18 cellular contexts compared by ENCODE assay signal in the genomic region with DNA sequence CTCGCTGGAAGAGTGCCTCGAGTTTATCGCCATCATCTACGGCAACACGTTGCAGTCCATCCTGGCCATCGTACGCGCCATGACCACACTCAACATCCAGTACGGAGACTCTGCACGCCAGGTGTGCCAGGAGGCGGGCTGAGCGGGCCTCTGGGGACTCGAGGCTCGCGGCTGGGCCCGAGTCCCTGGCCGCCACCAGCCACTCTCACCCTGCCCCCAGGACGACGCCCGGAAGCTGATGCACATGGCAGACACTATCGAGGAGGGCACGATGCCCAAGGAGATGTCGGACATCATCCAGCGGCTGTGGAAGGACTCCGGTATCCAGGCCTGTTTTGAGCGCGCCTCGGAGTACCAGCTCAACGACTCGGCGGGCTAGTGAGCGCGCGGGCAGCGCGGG. TPM values are rescaled to one million over a fixed set of nuclear protein-coding genes. Genes with fewer than 3 reads are reported as not detected.
A peak's percentile ranks its signal among the peaks of the same experiment; 100 is the strongest.
DNase-seq lines count a peak whose midpoint lies in the region; ATAC-seq and TF ChIP-seq lines count a peak whose summit lies in the region.
"Had no signal": no experiment of that assay in that cellular context is flagged by ENCODE, and none has a peak within 500 bp of the region (broad histone marks: within the 10 kb centered on the region; RNA-seq: fewer than 3 reads in every experiment).

No MANE protein-coding gene starts in this region.

- H4K8ac ChIP-seq in IMR-90 (ENCODE audit: low read depth in 2 of 2, low read length in 2 of 2) = no peak overlapping the region

- ATAC-seq in right cardiac atrium (no peak), left cardiac atrium (no peak), IMR-90 (ENCODE audit: low read depth) (no peak), T-helper 17 cell (no peak), HG03460 (IDR thresholded peaks at IDR 0.05; ENCODE audit: unreplicated experiment) (no peak)

- dilution Hi-C loops in IMR-90 (cut with HindIII; ENCODE audit: low sequenced_read_pairs, unreplicated experiment) = no loop called here

- no peak for TF ChIP-seq POLR2A in IMR-90 (IDR thresholded peaks at IDR 0.05; ENCODE audit: low read depth, low read length)

- no peak overlapping the region for H2BK15ac ChIP-seq in IMR-90 (ENCODE audit: low read depth, low read length)

- H3K27me3 ChIP-seq in right cardiac atrium (ENCODE audit: control insufficient read depth, insufficient read depth) (no peaks in the 10 kb centered on the region), IMR-90 (ENCODE audit: control insufficient read depth, insufficient read depth, low read length) (peaks cover 29% of the 10 kb centered on the region)
- H3K27me3 ChIP-seq: MG63 had no signal

- H2BK120ac ChIP-seq in IMR-90 (ENCODE audit: low read depth, low read length) = no peak overlapping the region

- TF ChIP-seq CTCF in IMR-90 (conservative IDR thresholded peaks at IDR 0.05; ENCODE audit: low read depth, low read length) = no peak

- H3K56ac ChIP-seq in IMR-90 (ENCODE audit: extremely low read depth, insufficient read depth, low read length) = no peak overlapping the region

- H4K91ac ChIP-seq in IMR-90 (ENCODE audit: insufficient read depth, low read depth, low read length) = no peak overlapping the region

- no peak overlapping the region for H3K27ac ChIP-seq in right cardiac atrium (ENCODE audit: low read length)
- no peak overlapping the region for H3K27ac ChIP-seq in IMR-90 (ENCODE audit: insufficient read depth, low read length)
- H3K27ac ChIP-seq: RWPE1 had no signal

- no peaks in the 10 kb centered on the region for H3K36me3 Mint-ChIP-seq in T-helper 17 cell (ENCODE audit: low read depth)

- no peak overlapping the region for H3K4me2 ChIP-seq in IMR-90 (ENCODE audit: low read depth, low read length)

- H3K9me1 ChIP-seq in IMR-90 (ENCODE audit: insufficient read depth, low read length) = no peaks in the 10 kb centered on the region

- peak in 2 of 3 donors; percentile 51 to 62 for DNase-seq in right cardiac atrium
- DNase-seq in left cardiac atrium = no peak
- no peak for DNase-seq in IMR-90
- no peak for DNase-seq in T-helper 17 cell
- no peak for DNase-seq in pons (ENCODE audit: low spot score)
- no peak for DNase-seq in GF-D8 (lab: John Stamatoyannopoulos, UW)
- DNase-seq: NCI-H1436 treated with DMSO at 0.1 percent for 48 hours, NCI-H187 treated with DMSO at 0.1 percent for 48 hours, NCI-H2107, NCI-H446 treated with DMSO at 0.1 percent for 48 hours had no signal

- H3K4ac ChIP-seq in IMR-90 (ENCODE audit: low read depth, low read length) = no peak overlapping the region

- no peak for TF ChIP-seq RAD21 in IMR-90 (IDR thresholded peaks at IDR 0.05; ENCODE audit: low read length)

- H3K18ac ChIP-seq in IMR-90 (ENCODE audit: low read depth, low read length) = no peak overlapping the region

- H3K4me3 ChIP-seq in right cardiac atrium (ENCODE audit: low read length) (no peak overlapping the region), IMR-90 (ENCODE audit: insufficient read depth, low read depth, low read length) (no peak overlapping the region)
- H3K4me3 ChIP-seq: MG63 had no signal

- peak overlapping the region; percentile 33 for H2AFZ ChIP-seq in IMR-90 (replicated peaks; ENCODE audit: low read length, poor library complexity)

- intact Hi-C loops in right cardiac atrium (cut with DNase I) = loop anchor here (2.0 to 5.0 kb wide), 5 partner anchors 32 to 80 kb away; no protein-coding TSS in a partner anchor
- intact Hi-C loops in left cardiac atrium (cut with DNase I) = loop anchor here (2.0 to 5.0 kb wide), 3 partner anchors 34 to 80 kb away; no protein-coding TSS in a partner anchor
- intact Hi-C loops in IMR-90 (cut with micrococcal nuclease) = no loop called here

- H3K14ac ChIP-seq in IMR-90 (replicated peaks; ENCODE audit: low read depth, low read length) = no peak overlapping the region

- H2BK5ac ChIP-seq in IMR-90 (ENCODE audit: low read depth, low read length, poor library complexity, severe bottlenecking) = no peak overlapping the region

- no peak overlapping the region for H2BK20ac ChIP-seq in IMR-90 (ENCODE audit: low read depth, low read length)

- H3K36me3 ChIP-seq in IMR-90 (ENCODE audit: control insufficient read depth, insufficient read depth, low read length) = peaks cover 2% of the 10 kb centered on the region; the same call in 1 of the 2 replicates
- H3K36me3 ChIP-seq: MG63 had no signal

- H3K9ac ChIP-seq in IMR-90 (ENCODE audit: low read depth, low read length) = no peak overlapping the region

- H3K27me3 Mint-ChIP-seq in T-helper 17 cell = peaks cover 5% of the 10 kb centered on the region

- no peak overlapping the region for H2AK5ac ChIP-seq in IMR-90 (ENCODE audit: low read depth, low read length)

- no peak overlapping the region for H2AK9ac ChIP-seq in IMR-90 (replicated peaks; ENCODE audit: low read depth, low read length, poor library complexity)

- in situ Hi-C loops in IMR-90 (cut with MboI; ENCODE audit: low sequenced_read_pairs) = loop anchor here (5.0 kb wide), 2 partner anchors 34 to 79 kb away; no protein-coding TSS in a partner anchor

- peaks cover 9% of the 10 kb centered on the region for H3K4me1 Mint-ChIP-seq in T-helper 17 cell

- 42% methylated on average over 36 of the region's 36 CpGs for WGBS in right cardiac atrium
- WGBS in IMR-90 (ENCODE audit: extremely low coverage in 2 of 2, insufficient read length in 1 of 2), 2 experiments = 52% methylated on average over 36 of the region's 36 CpGs; no CpG with 5 or more reads in 1 of the 2 experiments

- CTCF ChIA-PET in IMR-90 (lab: Yijun Ruan, JAX) = no interaction called here

- no peak overlapping the region for H4K5ac ChIP-seq in IMR-90 (ENCODE audit: low read depth, low read length)

- H3K27ac Mint-ChIP-seq in T-helper 17 cell = no peak overlapping the region

- no peaks in the 10 kb centered on the region for H3K9me3 ChIP-seq in right cardiac atrium (ENCODE audit: control insufficient read depth, low read length)
- no peaks in the 10 kb centered on the region for H3K9me3 ChIP-seq in IMR-90 (ENCODE audit: control insufficient read depth, insufficient read depth, low read length)
- H3K9me3 ChIP-seq in T-helper 17 cell (ENCODE audit: control insufficient read depth, low read length, poor library complexity, severe bottlenecking) = no peaks in the 10 kb centered on the region
- H3K9me3 ChIP-seq: MG63 had no signal

- H3K79me1 ChIP-seq in IMR-90 (ENCODE audit: low read depth in 1 of 2, low read length in 2 of 2) = no peaks in the 10 kb centered on the region

- peaks cover 4% of the 10 kb centered on the region; the same call in 1 of the 2 replicates for H4K20me1 ChIP-seq in IMR-90 (ENCODE audit: insufficient read depth, low read length)

- BruUV-seq in IMR-90 (replicated peaks; lab: Mats Ljungman, UMichigan) = no TSS peak

- POLR2A ChIA-PET in IMR-90 (lab: Charles Lee; ENCODE audit: unreplicated experiment) = no interaction called here

- H3K4me1 ChIP-seq in right cardiac atrium (ENCODE audit: control insufficient read depth, insufficient read depth, low read length) (no peaks in the 10 kb centered on the region), IMR-90 (ENCODE audit: control insufficient read depth, insufficient read depth, low read length) (no peaks in the 10 kb centered on the region)

- H3K4me3 Mint-ChIP-seq in T-helper 17 cell = peak overlapping the region; percentile 49

- no peak overlapping the region for H3K23ac ChIP-seq in IMR-90 (ENCODE audit: low read depth, low read length)

TF ChIP-seq in IMR-90, 13 proteins besides CTCF, POLR2A, EP300 and RAD21:
- TF ChIP-seq NFE2L2 (IDR thresholded peaks at IDR 0.05; ENCODE audit: low read depth, low read length) (no peak), BHLHE40 (IDR thresholded peaks at IDR 0.05; ENCODE audit: low read depth, low read length) (no peak), FOS (IDR thresholded peaks at IDR 0.05; ENCODE audit: low read depth, low read length) (no peak), MXI1 (IDR thresholded peaks at IDR 0.05; ENCODE audit: borderline replicate concordance, low read depth, low read length) (no peak), MAFK (IDR thresholded peaks at IDR 0.05; ENCODE audit: low read depth, low read length) (no peak)

RNA-seq across cellular contexts. Expression of a gene that starts 1.9 kb away (rescaled TPM):
- total RNA-seq in right cardiac atrium (not detected), left cardiac atrium (not detected), IMR-90 (2012; rRNA removed) (not detected in 2 replicates), T-helper 17 cell (under 1 TPM in 1 of 2 donors, not detected in 1; 0.10 TPM)
- polyA plus RNA-seq in right cardiac atrium (not detected), IMR-90 (2012; rRNA removed) (0.04 TPM in 1 of 2 replicates, not detected in the other)
- polyA plus RNA-seq in IMR-90 (2012; cell fraction: cytosol; rRNA removed) = not detected in 2 replicates
- 0.08 and 0.13 TPM in 2 replicates for polyA plus RNA-seq in IMR-90 (2012; cell fraction: nucleus; rRNA removed; ENCODE audit: low replicate concordance)
- total RNA-seq: A673; Calu3; H7; SK-MEL-5; T-helper 1 cell treated with Interleukin-12 subunit alpha and Interleukin-12 subunit beta and Interleukin-4 antibody, amounts not matched to agents 30 ng/mL and 1 ng/mL, for 36 hours had no signal

RNA-seq across cellular contexts. Expression of a gene that starts 11.8 kb away (rescaled TPM):
- total RNA-seq in right cardiac atrium (10 to 100 TPM in 1 of 4 donors, 1 to 10 TPM in 3; 5.0 to 10.4 (median 8.9) TPM), left cardiac atrium (1 to 10 TPM; 5.2 to 7.7 TPM), IMR-90 (2012; rRNA removed) (0.36 TPM in 1 of 2 replicates, not detected in the other), T-helper 17 cell (under 1 TPM in 1 of 2 donors, not detected in 1; 0.78 TPM)
- polyA plus RNA-seq in right cardiac atrium (5.4 TPM), IMR-90 (2012; rRNA removed) (0.12 and 0.36 TPM in 2 replicates)
- polyA plus RNA-seq in IMR-90 (2012; cell fraction: cytosol; rRNA removed) = 0.04 and 0.15 TPM in 2 replicates
- 0.37 and 0.78 TPM in 2 replicates for polyA plus RNA-seq in IMR-90 (2012; cell fraction: nucleus; rRNA removed; ENCODE audit: low replicate concordance)
- total RNA-seq: A673; Calu3; T-helper 1 cell treated with Interleukin-12 subunit alpha and Interleukin-12 subunit beta and Interleukin-4 antibody, amounts not matched to agents 30 ng/mL and 1 ng/mL, for 36 hours had no signal

RNA-seq across cellular contexts. Expression of a gene that starts 38.2 kb away (rescaled TPM):
- total RNA-seq in right cardiac atrium = 10 to 100 TPM in 2 of 4 donors, 1 to 10 TPM in 2; 7.3 to 15.2 (median 9.4) TPM
- polyA plus RNA-seq in right cardiac atrium = 10.2 TPM
- 10 to 100 TPM; 12.5 to 24.0 TPM for total RNA-seq in left cardiac atrium
- total RNA-seq in IMR-90 (2012; rRNA removed) = 7.3 and 9.2 TPM in 2 replicates
- 23.3 and 26.7 TPM in 2 replicates for polyA plus RNA-seq in IMR-90 (2012; rRNA removed)
- polyA plus RNA-seq in IMR-90 (2012; cell fraction: cytosol; rRNA removed) = 18.0 and 30.3 TPM in 2 replicates
- 18.6 and 46.8 TPM in 2 replicates for polyA plus RNA-seq in IMR-90 (2012; cell fraction: nucleus; rRNA removed; ENCODE audit: low replicate concordance)
- under 1 TPM in 1 of 2 donors, not detected in 1; 0.18 TPM for total RNA-seq in T-helper 17 cell

RNA-seq across cellular contexts. Expression of a gene that starts 42.7 kb away (rescaled TPM):
- total RNA-seq in right cardiac atrium (100 to 1,000 TPM; 129 to 149 (median 148) TPM), left cardiac atrium (100 to 1,000 TPM; 179 to 181 TPM), IMR-90 (2012; rRNA removed) (816 and 867 TPM in 2 replicates), T-helper 17 cell (100 to 1,000 TPM; 266 to 288 TPM)
- polyA plus RNA-seq in right cardiac atrium (122 TPM), IMR-90 (2012; rRNA removed) (1,079 and 1,150 TPM in 2 replicates)
- 411 and 787 TPM in 2 replicates for polyA plus RNA-seq in IMR-90 (2012; cell fraction: cytosol; rRNA removed)
- polyA plus RNA-seq in IMR-90 (2012; cell fraction: nucleus; rRNA removed; ENCODE audit: low replicate concordance) = 281 and 349 TPM in 2 replicates

Comparison
In these comparisons a context has a peak if more than half of its experiments do, and no peak if none do; other contexts are left out.
1. DNase-seq: peak in right cardiac atrium (2 of 3); none in left cardiac atrium (single experiment), IMR-90 (single experiment), T-helper 17 cell (0 of 3), pons (single experiment) and GF-D8 (single experiment).